1 cellular context compared by ENCODE assay signal in the genomic region with DNA sequence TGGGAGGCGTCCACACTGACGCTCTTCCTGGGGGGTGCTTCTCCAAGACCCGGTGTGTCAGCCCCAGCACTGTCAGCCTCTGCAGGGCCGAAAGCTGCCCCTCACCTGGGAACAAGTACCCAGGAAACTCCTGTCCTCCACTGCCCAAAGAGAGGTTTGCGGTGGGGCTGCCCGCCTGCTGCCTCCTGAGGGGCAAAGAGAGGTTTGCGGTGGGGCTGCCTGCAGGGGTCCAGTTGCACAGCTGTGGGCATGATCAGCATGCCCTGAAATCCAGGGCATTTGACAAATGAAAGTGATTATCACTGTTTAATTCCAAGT.
TF ChIP-seq lines count a peak whose summit lies in the region.

No MANE protein-coding gene starts in this region.

TF ChIP-seq in IMR-90, 13 proteins besides CTCF, POLR2A, EP300 and RAD21 (continued from another document):
- no peak for TF ChIP-seq FOS (IDR thresholded peaks at IDR 0.05; ENCODE audit: low read depth, low read length)
- no peak for TF ChIP-seq BHLHE40 (IDR thresholded peaks at IDR 0.05; ENCODE audit: low read depth, low read length)
- TF ChIP-seq NFE2L2 (IDR thresholded peaks at IDR 0.05; ENCODE audit: low read depth, low read length), result no peak
- no peak for TF ChIP-seq CEBPB (IDR thresholded peaks at IDR 0.05; ENCODE audit: low read depth, low read length)
- TF ChIP-seq MXI1 (IDR thresholded peaks at IDR 0.05; ENCODE audit: borderline replicate concordance, low read depth, low read length), result no peak
- TF ChIP-seq, protein P1, sequence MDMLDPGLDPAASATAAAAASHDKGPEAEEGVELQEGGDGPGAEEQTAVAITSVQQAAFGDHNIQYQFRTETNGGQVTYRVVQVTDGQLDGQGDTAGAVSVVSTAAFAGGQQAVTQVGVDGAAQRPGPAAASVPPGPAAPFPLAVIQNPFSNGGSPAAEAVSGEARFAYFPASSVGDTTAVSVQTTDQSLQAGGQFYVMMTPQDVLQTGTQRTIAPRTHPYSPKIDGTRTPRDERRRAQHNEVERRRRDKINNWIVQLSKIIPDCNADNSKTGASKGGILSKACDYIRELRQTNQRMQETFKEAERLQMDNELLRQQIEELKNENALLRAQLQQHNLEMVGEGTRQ (IDR thresholded peaks at IDR 0.05; ENCODE audit: low read depth, low read length), result no peak
- no peak for TF ChIP-seq MAFK (IDR thresholded peaks at IDR 0.05; ENCODE audit: low read depth, low read length)
- no peak for TF ChIP-seq MAZ (IDR thresholded peaks at IDR 0.05; ENCODE audit: borderline replicate concordance, low read depth, low read length)
- no peak for TF ChIP-seq RFX5 (IDR thresholded peaks at IDR 0.05; ENCODE audit: low read depth, low read length)
